In the genomic region with DNA sequence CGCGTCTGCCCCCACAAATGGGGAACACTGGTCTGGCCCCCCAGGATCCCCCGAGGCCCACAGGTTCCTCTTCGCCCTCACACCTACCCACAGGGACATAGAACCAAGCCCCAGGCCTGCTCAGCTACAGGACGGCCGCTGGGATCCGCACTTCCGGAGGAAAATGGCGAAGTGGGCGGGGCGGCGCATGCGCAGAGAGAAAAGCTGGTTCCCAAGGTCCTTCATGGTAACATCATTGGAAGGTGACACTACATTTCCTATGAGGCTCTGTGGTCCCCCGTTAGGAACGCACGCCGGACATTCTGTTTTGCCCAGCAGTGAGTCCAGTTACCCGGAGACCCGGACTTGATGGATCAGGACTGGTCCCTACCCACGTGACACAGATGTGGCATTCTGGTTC, we compare ENCODE assay signal across 7 cellular contexts.
DNase-seq lines count a peak whose midpoint lies in the region; ATAC-seq lines count a peak whose summit lies in the region.
"Not testable (repeated sequence)": the region's sequence is repeated elsewhere in the genome, so short reads cannot be mapped to it uniquely, and the experiment has no call there.

No MANE protein-coding gene starts in this region.

- DNase-seq in H4 (ENCODE audit: low spot score) (peak; percentile 36), SK-N-DZ (ENCODE audit: low spot score) (peak; percentile 0), left ventricle myocardium superior (peak; percentile 25), renal cortical epithelial cell (ENCODE audit: low read depth) (peak; percentile 19)
- not testable (repeated sequence) for DNase-seq in activated T-helper 1 cell treated with anti-CD3 and anti-CD28 coated beads, Interleukin-12 subunit alpha, Interleukin-12 subunit beta, Interleukin-2, Interleukin-4 antibody, amounts not matched to agents 30 ng/mL and 10 ng/mL and 1 ng/mL, durations not matched to agents 14 hours and 24 hours and 36 hours (ENCODE audit: low spot score)
- peak in 1 of 2 donors; percentile 43 for DNase-seq in central memory CD8-positive, alpha-beta T cell (ENCODE audit: low spot score in 2 of 2)
- DNase-seq in stimulated activated effector memory CD8-positive, alpha-beta T cell treated with anti-CD3 and anti-CD28 coated beads, Interleukin-12 subunit alpha, Interleukin-12 subunit beta, amount 100 ng/mL, for 72 hours (ENCODE audit: low spot score in 2 of 2), result peak in 1 of 2 donors; percentile 54

- H3K4me1 Mint-ChIP-seq in activated T-helper 1 cell treated with anti-CD3 and anti-CD28 coated beads, Interleukin-12 subunit alpha, Interleukin-12 subunit beta, Interleukin-2, Interleukin-4 antibody, amounts not matched to agents 30 ng/mL and 10 ng/mL and 1 ng/mL, durations not matched to agents 14 hours and 24 hours and 36 hours (ENCODE audit: low read depth); central memory CD8-positive, alpha-beta T cell; stimulated activated effector memory CD8-positive, alpha-beta T cell treated with anti-CD3 and anti-CD28 coated beads, Interleukin-12 subunit alpha, Interleukin-12 subunit beta, amount 100 ng/mL, for 72 hours: not testable (repeated sequence)

- H3K27ac Mint-ChIP-seq in activated T-helper 1 cell treated with anti-CD3 and anti-CD28 coated beads, Interleukin-12 subunit alpha, Interleukin-12 subunit beta, Interleukin-2, Interleukin-4 antibody, amounts not matched to agents 30 ng/mL and 10 ng/mL and 1 ng/mL, durations not matched to agents 14 hours and 24 hours and 36 hours, result not testable (repeated sequence)
- H3K27ac Mint-ChIP-seq in central memory CD8-positive, alpha-beta T cell (ENCODE audit: low read depth), result peak overlapping the region; percentile 93
- peak overlapping the region; percentile 76 for H3K27ac Mint-ChIP-seq in stimulated activated effector memory CD8-positive, alpha-beta T cell treated with anti-CD3 and anti-CD28 coated beads, Interleukin-12 subunit alpha, Interleukin-12 subunit beta, amount 100 ng/mL, for 72 hours

- not testable (repeated sequence) for ATAC-seq in central memory CD8-positive, alpha-beta T cell (replicated peaks; ENCODE audit: extremely low read depth, poor library complexity, severe bottlenecking); left ventricle myocardium superior; stimulated activated effector memory CD8-positive, alpha-beta T cell treated with anti-CD3 and anti-CD28 coated beads, Interleukin-12 subunit alpha, Interleukin-12 subunit beta, amount 100 ng/mL, for 72 hours

- intact Hi-C loops in activated T-helper 1 cell treated with anti-CD3 and anti-CD28 coated beads, Interleukin-12 subunit alpha, Interleukin-12 subunit beta, Interleukin-2, Interleukin-4 antibody, amounts not matched to agents 30 ng/mL and 10 ng/mL and 1 ng/mL, durations not matched to agents 14 hours and 24 hours and 36 hours (cut with micrococcal nuclease); left ventricle myocardium superior (cut with micrococcal nuclease): not testable (repeated sequence)

- H3K4me3 Mint-ChIP-seq in activated T-helper 1 cell treated with anti-CD3 and anti-CD28 coated beads, Interleukin-12 subunit alpha, Interleukin-12 subunit beta, Interleukin-2, Interleukin-4 antibody, amounts not matched to agents 30 ng/mL and 10 ng/mL and 1 ng/mL, durations not matched to agents 14 hours and 24 hours and 36 hours, result peak overlapping the region; percentile 53
- peak overlapping the region; percentile 86 for H3K4me3 Mint-ChIP-seq in central memory CD8-positive, alpha-beta T cell
- H3K4me3 Mint-ChIP-seq in stimulated activated effector memory CD8-positive, alpha-beta T cell treated with anti-CD3 and anti-CD28 coated beads, Interleukin-12 subunit alpha, Interleukin-12 subunit beta, amount 100 ng/mL, for 72 hours, result peak overlapping the region; percentile 47

- not testable (repeated sequence) for H3K27me3 Mint-ChIP-seq in activated T-helper 1 cell treated with anti-CD3 and anti-CD28 coated beads, Interleukin-12 subunit alpha, Interleukin-12 subunit beta, Interleukin-2, Interleukin-4 antibody, amounts not matched to agents 30 ng/mL and 10 ng/mL and 1 ng/mL, durations not matched to agents 14 hours and 24 hours and 36 hours (ENCODE audit: insufficient read depth); central memory CD8-positive, alpha-beta T cell

- H3K9me3 Mint-ChIP-seq in activated T-helper 1 cell treated with anti-CD3 and anti-CD28 coated beads, Interleukin-12 subunit alpha, Interleukin-12 subunit beta, Interleukin-2, Interleukin-4 antibody, amounts not matched to agents 30 ng/mL and 10 ng/mL and 1 ng/mL, durations not matched to agents 14 hours and 24 hours and 36 hours; central memory CD8-positive, alpha-beta T cell; stimulated activated effector memory CD8-positive, alpha-beta T cell treated with anti-CD3 and anti-CD28 coated beads, Interleukin-12 subunit alpha, Interleukin-12 subunit beta, amount 100 ng/mL, for 72 hours: not testable (repeated sequence)

- not testable (repeated sequence) for H3K36me3 Mint-ChIP-seq in activated T-helper 1 cell treated with anti-CD3 and anti-CD28 coated beads, Interleukin-12 subunit alpha, Interleukin-12 subunit beta, Interleukin-2, Interleukin-4 antibody, amounts not matched to agents 30 ng/mL and 10 ng/mL and 1 ng/mL, durations not matched to agents 14 hours and 24 hours and 36 hours (ENCODE audit: low read depth); central memory CD8-positive, alpha-beta T cell (ENCODE audit: insufficient read depth); stimulated activated effector memory CD8-positive, alpha-beta T cell treated with anti-CD3 and anti-CD28 coated beads, Interleukin-12 subunit alpha, Interleukin-12 subunit beta, amount 100 ng/mL, for 72 hours
